In genomic region chrX:136920001-136920400, GRCh38 we compare ENCODE assay signal across 13 cellular contexts.
"Had no signal": no experiment of that assay in that cellular context is flagged by ENCODE, and none has a peak within 500 bp of the region (broad histone marks: within the 10 kb centered on the region; RNA-seq: fewer than 3 reads in every experiment).

No MANE protein-coding gene starts in this region.

- H3K4me1 ChIP-seq: esophagus squamous epithelium, gastroesophageal sphincter had no signal

- DNase-seq: activated B cell treated with CpG ODN at 0.5 μM for 24 hours; activated CD4-positive, alpha-beta T cell treated with anti-CD3 and anti-CD28 coated beads, Interleukin-2, amount 10 ng/mL, durations not matched to agents 24 days and 14 days; activated naive CD4-positive, alpha-beta T cell treated with Interleukin-2 at 50 U/mL for 16 hours; esophagus squamous epithelium; kidney; right cardiac atrium; stimulated activated CD4-positive, alpha-beta T cell treated with anti-CD3 and anti-CD28 coated beads, Interleukin-2, amount 100 ng/mL, for 48 hours; stimulated activated naive CD4-positive, alpha-beta T cell treated with Interleukin-2 at 50 U/mL for 16 hours; trophoblast cell had no signal

- H3K4me3 ChIP-seq: esophagus squamous epithelium, gastroesophageal sphincter had no signal

- H3K27ac Mint-ChIP-seq: activated B cell treated with CpG ODN at 0.5 μM for 24 hours; activated CD4-positive, alpha-beta T cell treated with anti-CD3 and anti-CD28 coated beads, Interleukin-2, amount 10 ng/mL, durations not matched to agents 24 days and 14 days; activated T-helper 1 cell treated with anti-CD3 and anti-CD28 coated beads, Interleukin-12 subunit alpha, Interleukin-12 subunit beta, Interleukin-2, Interleukin-4 antibody, amounts not matched to agents 30 ng/mL and 10 ng/mL and 1 ng/mL, durations not matched to agents 14 hours and 24 hours and 36 hours; brain; T-helper 1 cell treated with Interleukin-12 subunit alpha and Interleukin-12 subunit beta and Interleukin-4 antibody, amounts not matched to agents 30 μg/mL and 1 μg/mL, for 36 hours had no signal

- H3K4me1 Mint-ChIP-seq: brain had no signal

- H3K36me3 ChIP-seq: esophagus squamous epithelium, gastroesophageal sphincter had no signal

- ATAC-seq: gastroesophageal sphincter had no signal

- H3K4me3 Mint-ChIP-seq: activated B cell treated with CpG ODN at 0.5 μM for 24 hours; activated CD4-positive, alpha-beta T cell treated with anti-CD3 and anti-CD28 coated beads, Interleukin-2, amount 10 ng/mL, durations not matched to agents 24 days and 14 days; activated T-helper 1 cell treated with anti-CD3 and anti-CD28 coated beads, Interleukin-12 subunit alpha, Interleukin-12 subunit beta, Interleukin-2, Interleukin-4 antibody, amounts not matched to agents 30 ng/mL and 10 ng/mL and 1 ng/mL, durations not matched to agents 14 hours and 24 hours and 36 hours; brain; T-helper 1 cell treated with Interleukin-12 subunit alpha and Interleukin-12 subunit beta and Interleukin-4 antibody, amounts not matched to agents 30 μg/mL and 1 μg/mL, for 36 hours had no signal

- H3K27me3 ChIP-seq: esophagus squamous epithelium, gastroesophageal sphincter had no signal

- H3K27ac ChIP-seq: esophagus squamous epithelium, gastroesophageal sphincter had no signal

- H3K9me3 Mint-ChIP-seq: activated B cell treated with CpG ODN at 0.5 μM for 24 hours; activated CD4-positive, alpha-beta T cell treated with anti-CD3 and anti-CD28 coated beads, Interleukin-2, amount 10 ng/mL, durations not matched to agents 24 days and 14 days; activated T-helper 1 cell treated with anti-CD3 and anti-CD28 coated beads, Interleukin-12 subunit alpha, Interleukin-12 subunit beta, Interleukin-2, Interleukin-4 antibody, amounts not matched to agents 30 ng/mL and 10 ng/mL and 1 ng/mL, durations not matched to agents 14 hours and 24 hours and 36 hours; T-helper 1 cell treated with Interleukin-12 subunit alpha and Interleukin-12 subunit beta and Interleukin-4 antibody, amounts not matched to agents 30 μg/mL and 1 μg/mL, for 36 hours had no signal

- H3K27me3 Mint-ChIP-seq: activated B cell treated with CpG ODN at 0.5 μM for 24 hours; activated CD4-positive, alpha-beta T cell treated with anti-CD3 and anti-CD28 coated beads, Interleukin-2, amount 10 ng/mL, durations not matched to agents 24 days and 14 days; brain had no signal

- H3K9me3 ChIP-seq: esophagus squamous epithelium, gastroesophageal sphincter had no signal
